In the genomic region with DNA sequence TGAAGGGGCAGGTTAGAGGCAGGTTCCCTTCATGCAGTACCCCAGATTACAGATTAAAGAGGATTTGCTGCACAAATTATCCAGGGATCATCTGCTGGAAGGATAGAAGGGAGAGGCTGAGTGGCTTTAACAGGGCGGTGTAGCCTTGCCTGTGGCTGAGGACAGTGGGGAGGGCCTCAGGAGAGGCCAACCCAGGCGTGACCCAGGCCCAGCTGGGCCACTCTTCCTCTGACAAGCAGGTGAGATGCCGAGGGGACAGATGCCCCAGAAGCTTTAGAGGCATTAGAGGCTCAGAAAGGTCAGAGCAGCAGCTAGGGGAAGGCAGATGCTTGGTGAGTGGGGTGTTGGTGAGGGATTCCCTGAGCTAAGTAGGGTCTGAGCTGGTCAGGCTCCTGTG, we compare ENCODE assay signal across 9 cellular contexts. TPM values are rescaled to one million over a fixed set of nuclear protein-coding genes. Genes with fewer than 3 reads are reported as not detected.
A peak's percentile ranks its signal among the peaks of the same experiment; 100 is the strongest.
DNase-seq lines count a peak whose midpoint lies in the region; ATAC-seq and TF ChIP-seq lines count a peak whose summit lies in the region.
"Had no signal": no experiment of that assay in that cellular context is flagged by ENCODE, and none has a peak within 500 bp of the region (broad histone marks: within the 10 kb centered on the region; RNA-seq: fewer than 3 reads in every experiment).

No MANE protein-coding gene starts in this region.

- no peaks in the 10 kb centered on the region for H3K79me2 ChIP-seq in ACC112 (ENCODE audit: control insufficient read depth, insufficient read depth, low read length, unreplicated experiment)

- no peaks in the 10 kb centered on the region for H3K9me3 Mint-ChIP-seq in IgD-negative memory B cell

- H3K27ac Mint-ChIP-seq in IgD-negative memory B cell = no peak overlapping the region

- no peaks in the 10 kb centered on the region for H3K36me3 Mint-ChIP-seq in IgD-negative memory B cell

- H3K4me3 Mint-ChIP-seq in IgD-negative memory B cell = peak overlapping the region in 3 of 4 donors; percentile 70 to 85 (median 72)

- H3K4me1 Mint-ChIP-seq in IgD-negative memory B cell = peaks cover 0 to 5% (median 1%) of the 10 kb centered on the region in 3 donors

- H3K27me3 Mint-ChIP-seq in IgD-negative memory B cell = peaks cover 6% of the 10 kb centered on the region

- no peak overlapping the region for H3K27ac ChIP-seq in ACC112 (ENCODE audit: low read depth, low read length)
- peak overlapping the region; percentile 85 to 100 (median 99) for H3K27ac ChIP-seq in dorsolateral prefrontal cortex

- DNase-seq in dorsolateral prefrontal cortex = no peak
- peak; percentile 12 for DNase-seq in myocyte (ENCODE audit: low read depth)
- no peak for DNase-seq in NCI-H1694 (lab: John Stamatoyannopoulos, UW)
- DNase-seq in HT-29 (ENCODE audit: low spot score) = no peak
- no peak for DNase-seq in DMS114 treated with DMSO at 0.1 percent for 48 hours (lab: John Stamatoyannopoulos, UW; ENCODE audit: unreplicated experiment)
- DNase-seq: NCI-H187 treated with DMSO at 0.1 percent for 48 hours had no signal

- no peak for ATAC-seq in HG03196 (IDR thresholded peaks at IDR 0.05; ENCODE audit: unreplicated experiment)

- H3K36me3 ChIP-seq in ACC112 (ENCODE audit: insufficient read depth, low read length) = no peaks in the 10 kb centered on the region

- H3K27me3 ChIP-seq in ACC112 (ENCODE audit: insufficient read depth, low read length) (peaks cover 17% of the 10 kb centered on the region), dorsolateral prefrontal cortex (no peaks in the 10 kb centered on the region)

- no peak for TF ChIP-seq CTCF in dorsolateral prefrontal cortex (IDR thresholded peaks at IDR 0.05 in 54 of 56, conservative IDR thresholded peaks at IDR 0.05 in 2 of 56; ENCODE audit: low read depth in 1 of 56, partially characterized antibody in 56 of 56)

- peaks cover 37% of the 10 kb centered on the region for H3K4me1 ChIP-seq in ACC112 (ENCODE audit: control insufficient read depth, insufficient read depth, low read length, unreplicated experiment)

- intact Hi-C loops in dorsolateral prefrontal cortex (cut with DNase I) = loop anchor here (2.0 to 5.0 kb wide), 3 partner anchors 22 to 100 kb away; no protein-coding TSS in a partner anchor

- peak overlapping the region; percentile 77 for H3K4me3 ChIP-seq in ACC112 (ENCODE audit: low read depth, low read length)
- peak overlapping the region; percentile 54 to 93 (median 81) for H3K4me3 ChIP-seq in dorsolateral prefrontal cortex

- peak overlapping the region; percentile 64 for H2AFZ ChIP-seq in ACC112 (ENCODE audit: low read length, unreplicated experiment)

RNA-seq across cellular contexts. Expression of gene MTMR4, which starts 18.1 kb away (rescaled TPM):
- polyA plus RNA-seq in IgD-negative memory B cell = 37.0 TPM
- total RNA-seq in dorsolateral prefrontal cortex (100 to 1,000 TPM in 25 of 120 experiments, 10 to 100 TPM in 95; 66.6 to 122 (median 90.6) TPM), myocyte (28.4 and 37.4 TPM in 2 replicates)
- 10.3 TPM for polyA plus RNA-seq in myocyte (2012)
- 39.1 and 50.0 TPM in 2 replicates for total RNA-seq in HT-29 (2014; rRNA removed; shearing (Covaris generic))

RNA-seq across cellular contexts. Expression of gene HSF5, which starts 44.3 kb away (rescaled TPM):
- polyA plus RNA-seq in IgD-negative memory B cell = 1.6 TPM
- total RNA-seq in dorsolateral prefrontal cortex (1 to 10 TPM in 1 of 120 experiments, under 1 TPM in 116, not detected in 3; 0.10 to 1.0 (median 0.30) TPM), myocyte (not detected in 2 replicates)
- polyA plus RNA-seq in myocyte (2012) = not detected
- not detected in 2 replicates for total RNA-seq in HT-29 (2014; rRNA removed; shearing (Covaris generic))
